20 cellular contexts compared by ENCODE assay signal in genomic region chr20:38156280-38156679, GRCh38. TPM values are rescaled to one million over a fixed set of nuclear protein-coding genes. Genes with fewer than 3 reads are reported as not detected.
A peak's percentile ranks its signal among the peaks of the same experiment; 100 is the strongest.
DNase-seq lines count a peak whose midpoint lies in the region; ATAC-seq and TF ChIP-seq lines count a peak whose summit lies in the region.
"Had no signal": no experiment of that assay in that cellular context is flagged by ENCODE, and none has a peak within 500 bp of the region (broad histone marks: within the 10 kb centered on the region; RNA-seq: fewer than 3 reads in every experiment).

No MANE protein-coding gene starts in this region.

- no peaks in the 10 kb centered on the region for H3K9me3 Mint-ChIP-seq in activated CD8-positive, alpha-beta memory T cell treated with anti-CD3 and anti-CD28 coated beads, Interleukin-2, amount 10 ng/mL, durations not matched to agents 7 days and 5 days (ENCODE audit: low read depth)
- H3K9me3 Mint-ChIP-seq: activated CD4-positive, alpha-beta memory T cell treated with anti-CD3 and anti-CD28 coated beads, Interleukin-2, amount 10 ng/mL, durations not matched to agents 7 days and 5 days; activated naive CD4-positive, alpha-beta T cell treated with anti-CD3 and anti-CD28 coated beads, Interleukin-2, amount 10 ng/mL, durations not matched to agents 7 days and 5 days; activated T-cell treated with anti-CD3 and anti-CD28 coated beads, Interleukin-2, amount 50 U/mL, for 24 hours; central memory CD8-positive, alpha-beta T cell had no signal

- H3K4me1 Mint-ChIP-seq in activated CD8-positive, alpha-beta memory T cell treated with anti-CD3 and anti-CD28 coated beads, Interleukin-2, amount 10 ng/mL, durations not matched to agents 7 days and 5 days: peaks cover 31% of the 10 kb centered on the region

- no peaks in the 10 kb centered on the region for H3K36me3 ChIP-seq in HEK293 (ENCODE audit: control insufficient read depth in 2 of 2, insufficient read depth in 1 of 2, low read length in 2 of 2)
- H3K36me3 ChIP-seq in ascending aorta: peaks cover 21 to 25% of the 10 kb centered on the region in 2 donors
- H3K36me3 ChIP-seq in lower lobe of right lung: peaks cover 75% of the 10 kb centered on the region
- peaks cover 29% of the 10 kb centered on the region for H3K36me3 ChIP-seq in thoracic aorta
- H3K36me3 ChIP-seq: HAP-1 had no signal

- TF ChIP-seq CTCF in HEK293 (tag by site-specific recombination; IDR thresholded peaks at IDR 0.05) (no peak), ascending aorta (IDR thresholded peaks at IDR 0.05) (no peak), lower lobe of right lung (IDR thresholded peaks at IDR 0.05) (no peak), thoracic aorta (IDR thresholded peaks at IDR 0.05) (no peak)

- no peaks in the 10 kb centered on the region for H3K27me3 Mint-ChIP-seq in activated CD8-positive, alpha-beta memory T cell treated with anti-CD3 and anti-CD28 coated beads, Interleukin-2, amount 10 ng/mL, durations not matched to agents 7 days and 5 days
- H3K27me3 Mint-ChIP-seq: activated CD4-positive, alpha-beta memory T cell treated with anti-CD3 and anti-CD28 coated beads, Interleukin-2, amount 10 ng/mL, durations not matched to agents 7 days and 5 days; central memory CD8-positive, alpha-beta T cell had no signal

- H3K27ac Mint-ChIP-seq in activated CD8-positive, alpha-beta memory T cell treated with anti-CD3 and anti-CD28 coated beads, Interleukin-2, amount 10 ng/mL, durations not matched to agents 7 days and 5 days: no peak overlapping the region
- H3K27ac Mint-ChIP-seq: activated CD4-positive, alpha-beta memory T cell treated with anti-CD3 and anti-CD28 coated beads, Interleukin-2, amount 10 ng/mL, durations not matched to agents 7 days and 5 days; activated naive CD4-positive, alpha-beta T cell treated with anti-CD3 and anti-CD28 coated beads, Interleukin-2, amount 10 ng/mL, durations not matched to agents 7 days and 5 days; activated T-cell treated with anti-CD3 and anti-CD28 coated beads, Interleukin-2, amount 50 U/mL, for 24 hours had no signal

- H3K9me3 ChIP-seq in HEK293 (ENCODE audit: control insufficient read depth, insufficient read depth, low read depth, low read length): no peaks in the 10 kb centered on the region
- no peaks in the 10 kb centered on the region for H3K9me3 ChIP-seq in ascending aorta
- H3K9me3 ChIP-seq in lower lobe of right lung: no peaks in the 10 kb centered on the region
- no peaks in the 10 kb centered on the region for H3K9me3 ChIP-seq in thoracic aorta
- H3K9me3 ChIP-seq: HAP-1 had no signal

- H3K27ac ChIP-seq in HEK293 (ENCODE audit: extremely low read depth, low read depth, low read length) (no peak overlapping the region), ascending aorta (peak overlapping the region; percentile 88 to 89), lower lobe of right lung (peak overlapping the region; percentile 80), thoracic aorta (peak overlapping the region; percentile 69 to 86)

- CTCF ChIA-PET in HEK293 (lab: Yijun Ruan, JAX): no interaction called here
- CTCF ChIA-PET in activated CD8-positive, alpha-beta memory T cell treated with anti-CD3 and anti-CD28 coated beads, Interleukin-2, amount 10 ng/mL, durations not matched to agents 7 days and 5 days (lab: Charles Lee): no interaction called here

- H3K36me3 Mint-ChIP-seq in activated CD8-positive, alpha-beta memory T cell treated with anti-CD3 and anti-CD28 coated beads, Interleukin-2, amount 10 ng/mL, durations not matched to agents 7 days and 5 days: no peaks in the 10 kb centered on the region
- H3K36me3 Mint-ChIP-seq: activated naive CD4-positive, alpha-beta T cell treated with anti-CD3 and anti-CD28 coated beads, Interleukin-2, amount 10 ng/mL, durations not matched to agents 7 days and 5 days had no signal

- H3K4me1 ChIP-seq in HEK293 (ENCODE audit: control insufficient read depth, insufficient read depth, low read length): no peaks in the 10 kb centered on the region
- H3K4me1 ChIP-seq in ascending aorta: peaks cover 13 to 50% of the 10 kb centered on the region in 2 donors
- H3K4me1 ChIP-seq in lower lobe of right lung: peaks cover 90% of the 10 kb centered on the region
- H3K4me1 ChIP-seq in thoracic aorta (ENCODE audit: control insufficient read depth in 1 of 2, low read depth in 2 of 2): peaks cover 47 to 80% of the 10 kb centered on the region in 2 donors
- H3K4me1 ChIP-seq: HAP-1 had no signal

- ATAC-seq in lower lobe of right lung (no peak), thoracic aorta (ENCODE audit: insufficient number of reproducible peaks, low FRiP score, low read depth) (no peak)
- no peak for ATAC-seq in activated CD8-positive, alpha-beta memory T cell treated with anti-CD3 and anti-CD28 coated beads, Interleukin-2, amount 10 ng/mL, durations not matched to agents 7 days and 5 days
- ATAC-seq: left lobe of liver had no signal

- H3K4me3 ChIP-seq in HEK293 (ENCODE audit: low read depth, low read length) (no peak overlapping the region), ascending aorta (no peak overlapping the region), lower lobe of right lung (no peak overlapping the region), thoracic aorta (no peak overlapping the region)
- H3K4me3 ChIP-seq: HAP-1 had no signal

- H3K4me3 Mint-ChIP-seq in activated CD8-positive, alpha-beta memory T cell treated with anti-CD3 and anti-CD28 coated beads, Interleukin-2, amount 10 ng/mL, durations not matched to agents 7 days and 5 days: no peak overlapping the region
- H3K4me3 Mint-ChIP-seq: activated CD4-positive, alpha-beta memory T cell treated with anti-CD3 and anti-CD28 coated beads, Interleukin-2, amount 10 ng/mL, durations not matched to agents 7 days and 5 days; activated naive CD4-positive, alpha-beta T cell treated with anti-CD3 and anti-CD28 coated beads, Interleukin-2, amount 10 ng/mL, durations not matched to agents 7 days and 5 days; activated T-cell treated with anti-CD3 and anti-CD28 coated beads, Interleukin-2, amount 50 U/mL, for 24 hours; central memory CD8-positive, alpha-beta T cell had no signal

- H3K27me3 ChIP-seq in ascending aorta (no peaks in the 10 kb centered on the region), lower lobe of right lung (ENCODE audit: low read depth) (no peaks in the 10 kb centered on the region), thoracic aorta (replicated peaks; ENCODE audit: insufficient read depth) (no peaks in the 10 kb centered on the region)

- in situ Hi-C loops in ACHN (cut with HindIII; ENCODE audit: low pct_ligation_motif_present, low pct_unique_long_range_greater_than_20kb, low sequenced_read_pairs): no loop called here

- POLR2A ChIA-PET in HEK293 (lab: Yijun Ruan, JAX): no interaction called here

- DNase-seq in ascending aorta (ENCODE audit: low spot score in 2 of 2) (no peak), lower lobe of right lung (peak; percentile 15), thoracic aorta (ENCODE audit: low spot score) (no peak), NCI-H774 (lab: John Stamatoyannopoulos, UW) (no peak), ACHN (no peak)
- no peak for DNase-seq in activated CD8-positive, alpha-beta memory T cell treated with anti-CD3 and anti-CD28 coated beads, Interleukin-2, amount 10 ng/mL, durations not matched to agents 7 days and 5 days
- DNase-seq: activated CD4-positive, alpha-beta memory T cell treated with anti-CD3 and anti-CD28 coated beads, Interleukin-2, amount 10 ng/mL, durations not matched to agents 7 days and 5 days; activated CD4-positive, CD25-positive, alpha-beta regulatory T cell; activated naive CD4-positive, alpha-beta T cell treated with anti-CD3 and anti-CD28 coated beads, Interleukin-2, amount 10 ng/mL, durations not matched to agents 7 days and 5 days; activated T-cell treated with anti-CD3 and anti-CD28 coated beads, Interleukin-2, amount 50 U/mL, for 24 hours; Kasumi-1; NCI-H1105; NCI-H510A treated with DMSO at 0.1 percent for 48 hours; nucleus accumbens; RPMI8226; T1000 had no signal

- intact Hi-C loops in ascending aorta (cut with DNase I): no loop called here
- intact Hi-C loops in lower lobe of right lung (cut with DNase I): no loop called here

TF ChIP-seq in HEK293, 187 proteins besides CTCF, POLR2A, EP300 and RAD21:
- 0 out of 2 replicates have a peak, but pooled peaks have one; percentile 21 for TF ChIP-seq ZBTB17 (tag by site-specific recombination; IDR thresholded peaks at IDR 0.05)
- no peak for TF ChIP-seq ZNF175 (tag by site-specific recombination; IDR thresholded peaks at IDR 0.05)
- TF ChIP-seq RBAK (tag by site-specific recombination; IDR thresholded peaks at IDR 0.05): no peak
- no peak for TF ChIP-seq ZNF18 (tag by site-specific recombination; IDR thresholded peaks at IDR 0.05)
- no peak for TF ChIP-seq ZFP3 (tag by site-specific recombination; IDR thresholded peaks at IDR 0.05; ENCODE audit: low read depth)
- TF ChIP-seq SCRT1 (tag by site-specific recombination; IDR thresholded peaks at IDR 0.05; ENCODE audit: borderline replicate concordance): no peak
- TF ChIP-seq ZNF830 (tag by site-specific recombination; IDR thresholded peaks at IDR 0.05; ENCODE audit: low read depth): no peak
TF ChIP-seq in HEK293: peak in this region for 1.

RNA-seq across cellular contexts. Expression of gene TGM2, which starts 8.8 kb away (rescaled TPM):
- 529 TPM for total RNA-seq in ascending aorta
- 362 TPM for total RNA-seq in lower lobe of right lung
- 100 to 1,000 TPM; 371 to 755 TPM for total RNA-seq in thoracic aorta
- total RNA-seq in activated CD8-positive, alpha-beta memory T cell treated with anti-CD3 and anti-CD28 coated beads, Interleukin-2, amount 10 ng/mL, durations not matched to agents 7 days and 5 days: under 1 TPM; 0.35 TPM

Comparison
In these comparisons a context has a peak if more than half of its experiments do, and no peak if none do; other contexts are left out.
1. RNA of gene TGM2, which starts 8.8 kb away (total RNA-seq): 371 to 755 TPM in thoracic aorta, 529 TPM in ascending aorta (single experiment) and 362 TPM in lower lobe of right lung (single experiment); 0.35 TPM in activated CD8-positive, alpha-beta memory T cell treated with anti-CD3 and anti-CD28 coated beads, Interleukin-2, amount 10 ng/mL, durations not matched to agents 7 days and 5 days; every median in the first group is over 100 times any median in the second.